10 cellular contexts compared by ENCODE assay signal in genomic region chr18:13539843-13540535, GRCh38.
DNase-seq lines count a peak whose midpoint lies in the region; ATAC-seq and TF ChIP-seq lines count a peak whose summit lies in the region.
"Had no signal": no experiment of that assay in that cellular context is flagged by ENCODE, and none has a peak within 500 bp of the region (broad histone marks: within the 10 kb centered on the region; RNA-seq: fewer than 3 reads in every experiment).

No MANE protein-coding gene starts in this region.

- H3K4me1 Mint-ChIP-seq in MCF 10A (ENCODE audit: insufficient read depth, unreplicated experiment) = no peaks in the 10 kb centered on the region
- H3K4me1 Mint-ChIP-seq in activated naive CD8-positive, alpha-beta T cell treated with anti-CD3 and anti-CD28 coated beads for 36 hours = peaks cover 72% of the 10 kb centered on the region
- peaks cover 25 to 70% (median 62%) of the 10 kb centered on the region in 7 donors for H3K4me1 Mint-ChIP-seq in naive thymus-derived CD4-positive, alpha-beta T cell

- H3K4me3 ChIP-seq in breast epithelium (no peak overlapping the region), uterus (no peak overlapping the region)
- H3K4me3 ChIP-seq in naive thymus-derived CD4-positive, alpha-beta T cell (ENCODE audit: low read length) = no peak overlapping the region

- H3K27ac ChIP-seq in breast epithelium = peak overlapping the region; percentile 34 to 63
- H3K27ac ChIP-seq in naive thymus-derived CD4-positive, alpha-beta T cell (ENCODE audit: low read depth, low read length) = peak overlapping the region; percentile 55
- H3K27ac ChIP-seq in uterus = peak overlapping the region; percentile 62 to 80

- H3K9me3 Mint-ChIP-seq in MCF 10A (ENCODE audit: unreplicated experiment) = no peaks in the 10 kb centered on the region
- no peaks in the 10 kb centered on the region for H3K9me3 Mint-ChIP-seq in activated naive CD8-positive, alpha-beta T cell treated with anti-CD3 and anti-CD28 coated beads for 36 hours
- H3K9me3 Mint-ChIP-seq in naive thymus-derived CD4-positive, alpha-beta T cell = no peaks in the 10 kb centered on the region

- no peak overlapping the region for H3K27ac Mint-ChIP-seq in MCF 10A (ENCODE audit: low read depth, unreplicated experiment)
- peak overlapping the region; percentile 79 for H3K27ac Mint-ChIP-seq in activated naive CD8-positive, alpha-beta T cell treated with anti-CD3 and anti-CD28 coated beads for 36 hours
- H3K27ac Mint-ChIP-seq in naive thymus-derived CD4-positive, alpha-beta T cell = peak overlapping the region in 8 of 9 donors; percentile 77 to 97 (median 91)

- H3K9me3 ChIP-seq in breast epithelium (no peaks in the 10 kb centered on the region), uterus (no peaks in the 10 kb centered on the region)
- no peaks in the 10 kb centered on the region for H3K9me3 ChIP-seq in naive thymus-derived CD4-positive, alpha-beta T cell (ENCODE audit: control insufficient read depth in 2 of 3, low read length in 3 of 3)

- POLR2A ChIA-PET in MCF 10A (lab: Yijun Ruan, JAX) = no interaction called here
- POLR2A ChIA-PET in naive thymus-derived CD4-positive, alpha-beta T cell (lab: Charles Lee) = interaction anchor here (1.0 to 1.3 kb wide), 2 partner anchors 69 to 324 kb away, joined by 3 to 5 read pairs; no protein-coding TSS in a partner anchor

- DNase-seq in breast epithelium (ENCODE audit: low spot score in 2 of 2) (no peak), MCF 10A (ENCODE audit: unreplicated experiment) (no peak), uterus (no peak), NCI-H2107 treated with DMSO at 0.1 percent for 48 hours (lab: John Stamatoyannopoulos, UW; ENCODE audit: unreplicated experiment) (no peak)
- no peak for DNase-seq in activated naive CD8-positive, alpha-beta T cell treated with anti-CD3 and anti-CD28 coated beads for 36 hours
- DNase-seq in naive thymus-derived CD4-positive, alpha-beta T cell = no peak
- no peak for DNase-seq in activated naive CD4-positive, alpha-beta T cell treated with Interleukin-2 at 50 U/mL for 16 hours
- DNase-seq: PC-3 had no signal

- H3K36me3 Mint-ChIP-seq in MCF 10A (ENCODE audit: insufficient read depth, unreplicated experiment) = no peaks in the 10 kb centered on the region
- H3K36me3 Mint-ChIP-seq in activated naive CD8-positive, alpha-beta T cell treated with anti-CD3 and anti-CD28 coated beads for 36 hours = peaks cover 36% of the 10 kb centered on the region
- peaks cover 3 to 31% (median 7%) of the 10 kb centered on the region in 5 donors for H3K36me3 Mint-ChIP-seq in naive thymus-derived CD4-positive, alpha-beta T cell

- H3K27me3 Mint-ChIP-seq in MCF 10A (ENCODE audit: insufficient read depth, unreplicated experiment) = no peaks in the 10 kb centered on the region
- H3K27me3 Mint-ChIP-seq in activated naive CD8-positive, alpha-beta T cell treated with anti-CD3 and anti-CD28 coated beads for 36 hours = no peaks in the 10 kb centered on the region
- H3K27me3 Mint-ChIP-seq in naive thymus-derived CD4-positive, alpha-beta T cell = no peaks in the 10 kb centered on the region

- BruUV-seq in MCF 10A (replicated peaks; lab: Mats Ljungman, UMichigan) = no TSS peak

- H3K27me3 ChIP-seq in breast epithelium (no peaks in the 10 kb centered on the region), uterus (no peaks in the 10 kb centered on the region)
- no peaks in the 10 kb centered on the region for H3K27me3 ChIP-seq in naive thymus-derived CD4-positive, alpha-beta T cell (ENCODE audit: control insufficient read depth in 2 of 2, insufficient read depth in 2 of 2, low read length in 2 of 2)

- no peak overlapping the region for H3K4me3 Mint-ChIP-seq in MCF 10A (ENCODE audit: unreplicated experiment)
- H3K4me3 Mint-ChIP-seq in activated naive CD8-positive, alpha-beta T cell treated with anti-CD3 and anti-CD28 coated beads for 36 hours = no peak overlapping the region
- H3K4me3 Mint-ChIP-seq in naive thymus-derived CD4-positive, alpha-beta T cell = peak overlapping the region in 8 of 10 donors; percentile 66 to 85 (median 73)

- H3K36me3 ChIP-seq in breast epithelium (no peaks in the 10 kb centered on the region), uterus (no peaks in the 10 kb centered on the region)
- H3K36me3 ChIP-seq in naive thymus-derived CD4-positive, alpha-beta T cell (ENCODE audit: control insufficient read depth in 2 of 3, insufficient read depth in 3 of 3, low read length in 3 of 3) = peaks cover 0 to 15% (median 0%) of the 10 kb centered on the region in 3 experiments

- peaks cover 3 to 7% of the 10 kb centered on the region in 2 donors for H3K4me1 ChIP-seq in breast epithelium
- peaks cover 11 to 36% of the 10 kb centered on the region in 2 donors for H3K4me1 ChIP-seq in naive thymus-derived CD4-positive, alpha-beta T cell (ENCODE audit: control insufficient read depth in 2 of 2, insufficient read depth in 2 of 2, low read length in 2 of 2)
- H3K4me1 ChIP-seq in uterus = peaks cover 16% of the 10 kb centered on the region in 2 donors

- intact Hi-C loops in breast epithelium (cut with DNase I; ENCODE audit: low total_unique reads) (no loop called here), MCF 10A (cut with micrococcal nuclease) (no loop called here), uterus (cut with DNase I; ENCODE audit: low total_unique reads) (loop anchor here (10.0 kb wide), 1 partner anchor 325 kb away; the partner anchor contains the start of gene LDLRAD4)
- intact Hi-C loops in naive thymus-derived CD4-positive, alpha-beta T cell (cut with micrococcal nuclease) = loop anchor here in 1 of 2 donors (2.0 to 5.0 kb wide), 8 partner anchors 19 to 323 kb away; partner anchors contain the start of genes FAM210A and RNMT

- no peak for ATAC-seq in naive thymus-derived CD4-positive, alpha-beta T cell
- ATAC-seq in GM21447 (IDR thresholded peaks at IDR 0.05; ENCODE audit: unreplicated experiment) = no peak
- ATAC-seq: PC-3, SK-N-SH treated with all-trans-retinoic acid at 6 μM for 48 hours had no signal

- CTCF ChIA-PET in MCF 10A (lab: Yijun Ruan, JAX) = interaction anchor here (0.6 to 0.7 kb wide), 2 partner anchors 13 to 320 kb away, joined by 3 read pairs; no protein-coding TSS in a partner anchor
- CTCF ChIA-PET in naive thymus-derived CD4-positive, alpha-beta T cell (lab: Charles Lee) = interaction anchor here (0.6 to 0.9 kb wide), 2 partner anchors 121 to 324 kb away, joined by 3 read pairs; no protein-coding TSS in a partner anchor

- TF ChIP-seq CTCF in breast epithelium (IDR thresholded peaks at IDR 0.05) = no peak
- no peak for TF ChIP-seq CTCF in MCF 10A (IDR thresholded peaks at IDR 0.05; ENCODE audit: unreplicated experiment)
- no peak for TF ChIP-seq CTCF in uterus (IDR thresholded peaks at IDR 0.05)

- TF ChIP-seq POLR2A in breast epithelium (IDR thresholded peaks at IDR 0.05) (no peak), uterus (IDR thresholded peaks at IDR 0.05) (no peak)

Comparison
In these comparisons a context has a peak if more than half of its experiments do, and no peak if none do; other contexts are left out.
1. H3K4me3 Mint-ChIP-seq: peak in naive thymus-derived CD4-positive, alpha-beta T cell (8 of 10); none in MCF 10A (single experiment) and activated naive CD8-positive, alpha-beta T cell treated with anti-CD3 and anti-CD28 coated beads for 36 hours (single experiment).
2. Peak in every context shown above with its lines, with median percentiles within 50 percentile points of each other: H3K27ac ChIP-seq.